ENCODE assay signal across 21 cellular contexts in the genomic region with DNA sequence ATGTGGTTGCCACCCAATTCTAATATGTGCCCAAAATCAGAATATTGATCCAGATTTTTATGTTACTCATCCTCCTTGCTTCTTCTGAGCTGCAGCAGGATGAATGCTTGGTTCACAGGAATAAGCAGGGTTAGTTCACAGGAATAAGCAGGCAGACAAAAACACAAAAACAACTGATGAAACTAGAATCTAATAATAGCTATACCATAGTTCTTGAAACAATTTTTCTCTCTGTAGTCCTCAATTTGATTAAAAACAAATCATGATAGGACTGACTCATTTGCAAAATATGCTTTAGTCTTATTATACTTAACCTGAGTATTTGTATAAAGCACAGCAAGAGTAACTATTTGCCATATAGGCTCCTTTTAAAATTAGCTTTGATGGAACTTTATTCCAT.
"Had no signal": no experiment of that assay in that cellular context is flagged by ENCODE, and none has a peak within 500 bp of the region (broad histone marks: within the 10 kb centered on the region; RNA-seq: fewer than 3 reads in every experiment).

No MANE protein-coding gene starts in this region.

- H3K4me3 ChIP-seq: esophagus muscularis mucosa, gastroesophageal sphincter, left ventricle myocardium inferior, lower lobe of right lung, ovary, right atrium auricular region, sigmoid colon, stomach, thoracic aorta, transverse colon had no signal

- ATAC-seq: effector memory CD8-positive, alpha-beta T cell; gastroesophageal sphincter; left cardiac atrium; lower lobe of right lung; natural killer cell had no signal

- H3K27me3 ChIP-seq: esophagus muscularis mucosa, gastroesophageal sphincter, ovary, right atrium auricular region, sigmoid colon, stomach, transverse colon had no signal

- H3K36me3 ChIP-seq: esophagus muscularis mucosa, gastroesophageal sphincter, left ventricle myocardium inferior, lower lobe of right lung, ovary, right atrium auricular region, sigmoid colon, stomach, thoracic aorta, transverse colon had no signal

- DNase-seq: effector memory CD8-positive, alpha-beta T cell; glutamatergic neuron; immature natural killer cell; kidney; left cardiac atrium; left ventricle myocardium inferior; lower lobe of right lung; natural killer cell; ovary; sigmoid colon; small intestine; stimulated activated CD4-positive, alpha-beta T cell treated with anti-CD3 and anti-CD28 coated beads, Interleukin-12 subunit alpha, Interleukin-12 subunit beta, amount 100 ng/mL, for 4 hours; stimulated activated naive CD4-positive, alpha-beta T cell; stomach; substantia nigra; transverse colon had no signal

- H3K9me3 ChIP-seq: lower lobe of right lung, thoracic aorta had no signal

- H3K27ac ChIP-seq: epithelial cell of prostate, esophagus muscularis mucosa, gastroesophageal sphincter, left ventricle myocardium inferior, lower lobe of right lung, ovary, right atrium auricular region, sigmoid colon, stomach, thoracic aorta, transverse colon had no signal

- H3K4me1 ChIP-seq: left ventricle myocardium inferior, right atrium auricular region had no signal
